In the genomic region with DNA sequence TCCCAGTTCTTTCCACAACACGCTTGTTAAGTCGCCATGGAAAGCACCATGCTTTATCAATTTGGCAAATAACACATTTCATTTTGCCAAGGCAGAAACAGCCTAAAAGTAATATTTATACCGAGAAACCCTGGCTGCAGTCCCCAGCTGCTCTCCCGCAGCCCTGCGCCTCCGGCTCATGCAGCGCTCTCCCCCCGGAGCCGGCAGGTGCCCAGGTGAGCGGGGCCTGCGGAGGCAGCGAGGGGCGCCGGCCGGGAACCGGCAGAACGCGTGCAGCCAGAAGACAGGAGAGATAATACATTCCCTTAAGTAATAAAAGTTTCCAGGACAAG, we compare ENCODE assay signal across 8 cellular contexts. TPM values are rescaled to one million over a fixed set of nuclear protein-coding genes. Genes with fewer than 3 reads are reported as not detected.
DNase-seq lines count a peak whose midpoint lies in the region; ATAC-seq and TF ChIP-seq lines count a peak whose summit lies in the region.

No MANE protein-coding gene starts in this region.

- H3K27me3 ChIP-seq in lung (ENCODE audit: control insufficient read depth, insufficient read depth): no peaks in the 10 kb centered on the region
- no peaks in the 10 kb centered on the region for H3K27me3 ChIP-seq in upper lobe of left lung

- POLR2A ChIA-PET in OCI-LY7 (lab: Charles Lee): interaction anchor here (0.6 kb wide), 1 partner anchor 765 kb away, joined by 3 read pairs; a partner anchor contains a TSS

- BruUV-seq in OCI-LY7 (replicated peaks; lab: Mats Ljungman, UMichigan): no TSS peak

- H3K9me3 ChIP-seq in OCI-LY7 (ENCODE audit: low read length) (no peaks in the 10 kb centered on the region), lung (ENCODE audit: control insufficient read depth in 2 of 2, insufficient read depth in 1 of 2, low read length in 1 of 2) (no peaks in the 10 kb centered on the region), upper lobe of left lung (no peaks in the 10 kb centered on the region)

- H3K4me3 ChIP-seq in OCI-LY7 (ENCODE audit: low read depth, low read length, poor library complexity, severe bottlenecking) (peak overlapping the region; percentile 79), lung (peak overlapping the region; percentile 71), upper lobe of left lung (peak overlapping the region; percentile 21 to 87 (median 73))

- intact Hi-C loops in OCI-LY7 (cut with micrococcal nuclease; ENCODE audit: unreplicated experiment): loop anchor here (2.0 to 10.0 kb wide), 4 partner anchors 167 to 617 kb away; no protein-coding TSS in a partner anchor

- peaks cover 65% of the 10 kb centered on the region for H3K4me1 Mint-ChIP-seq in HFFc6 (ENCODE audit: low read depth)

- 0 to 1% methylated on average over 18 of the region's 18 CpGs for WGBS in lung, 2 donors
- 0% methylated on average over 13 to 17 of the region's 18 CpGs for WGBS in upper lobe of left lung, 2 donors

- CTCF ChIA-PET in OCI-LY7 (lab: Charles Lee; ENCODE audit: unreplicated experiment): no interaction called here

- H2AFZ ChIP-seq in OCI-LY7 (ENCODE audit: low read length): peak overlapping the region; percentile 71; the same call in 1 of the 2 replicates

- TF ChIP-seq EP300 in upper lobe of left lung (IDR thresholded peaks at IDR 0.05): no peak

- H3K4me1 ChIP-seq in OCI-LY7 (ENCODE audit: insufficient read depth, low read length, poor library complexity, severe bottlenecking): peaks cover 31% of the 10 kb centered on the region
- H3K4me1 ChIP-seq in lung (ENCODE audit: control insufficient read depth in 2 of 2, insufficient read depth in 2 of 2, low read length in 2 of 2): peaks cover 0 to 12% of the 10 kb centered on the region in 2 donors
- H3K4me1 ChIP-seq in upper lobe of left lung: peaks cover 14 to 49% (median 20%) of the 10 kb centered on the region in 4 donors

- TF ChIP-seq CTCF in HFFc6 (IDR thresholded peaks at IDR 0.05) (no peak), OCI-LY7 (conservative IDR thresholded peaks at IDR 0.05; ENCODE audit: low read length) (no peak), lung (IDR thresholded peaks at IDR 0.05; ENCODE audit: control extremely low read depth, extremely low read depth) (no peak), upper lobe of left lung (IDR thresholded peaks at IDR 0.05) (no peak)

- H4K20me1 ChIP-seq in OCI-LY7 (ENCODE audit: insufficient read depth, low read length): peaks cover 23% of the 10 kb centered on the region

- H3K4me2 ChIP-seq in OCI-LY7 (ENCODE audit: low read length): peak overlapping the region; percentile 91

- peaks cover 25% of the 10 kb centered on the region; the same call in 1 of the 2 replicates for H3K79me2 ChIP-seq in OCI-LY7 (ENCODE audit: insufficient read depth, low read depth, low read length)

- H3K36me3 Mint-ChIP-seq in HFFc6 (ENCODE audit: low read depth): peaks cover 19% of the 10 kb centered on the region

- H3K27ac Mint-ChIP-seq in HFFc6: peak overlapping the region; percentile 81

- H3K27me3 Mint-ChIP-seq in HFFc6 (ENCODE audit: insufficient read depth): peaks cover 4% of the 10 kb centered on the region; the same call in 1 of the 2 replicates

- DNase-seq in HFFc6 (peak; percentile 14), OCI-LY7 (ENCODE audit: low spot score) (no peak), caudate nucleus (lab: John Stamatoyannopoulos, UW) (peak in 1 of 61 donors; percentile 50), lung (ENCODE audit: low spot score) (no peak), upper lobe of left lung (peak; percentile 30 to 89), NCI-H187 (lab: John Stamatoyannopoulos, UW) (no peak)

- TF ChIP-seq POLR2A in upper lobe of left lung (IDR thresholded peaks at IDR 0.05): peak in 1 of 4 donors; percentile 6

- peak overlapping the region; percentile 81 for H3K4me3 Mint-ChIP-seq in HFFc6

- no peak overlapping the region for H3K27ac ChIP-seq in OCI-LY7 (ENCODE audit: low read depth, low read length, poor library complexity, severe bottlenecking)
- peak overlapping the region; percentile 94 for H3K27ac ChIP-seq in caudate nucleus (ENCODE audit: low read depth, low read length)
- H3K27ac ChIP-seq in lung (ENCODE audit: low read depth in 1 of 2, low read length in 1 of 2): peak overlapping the region; percentile 96 to 97
- H3K27ac ChIP-seq in upper lobe of left lung: peak overlapping the region; percentile 94 to 99 (median 98)

- no peaks in the 10 kb centered on the region for H3K9me3 Mint-ChIP-seq in HFFc6

- H3K9me2 ChIP-seq in OCI-LY7 (ENCODE audit: insufficient read depth, low read length): no peaks in the 10 kb centered on the region

- ATAC-seq in GM18520 (IDR thresholded peaks at IDR 0.05; ENCODE audit: unreplicated experiment) (peak; percentile 2), lung (ENCODE audit: insufficient read depth, low FRiP score) (peak; percentile 1), upper lobe of left lung (ENCODE audit: low FRiP score in 2 of 2) (peak; percentile 3 to 32), HG03520 (IDR thresholded peaks at IDR 0.05; ENCODE audit: unreplicated experiment) (no peak)

- H3K36me3 ChIP-seq in OCI-LY7 (ENCODE audit: insufficient read depth, low read length) (no peaks in the 10 kb centered on the region), lung (ENCODE audit: control insufficient read depth in 2 of 2, insufficient read depth in 2 of 2, low read length in 2 of 2) (no peaks in the 10 kb centered on the region), upper lobe of left lung (peaks cover 0 to 5% (median 0%) of the 10 kb centered on the region in 4 donors)

RNA-seq across cellular contexts. Expression of a gene that starts 0.7 kb away (rescaled TPM):
- 10 to 100 TPM; 72.9 to 95.1 (median 85.0) TPM for total RNA-seq in HFFc6 (2021; fragmentation: NEBNext Ultra II Directional; extraction: Animal tissue kit (Norgen Biotek cat#: 25700))
- total RNA-seq in OCI-LY7 (2014; rRNA removed; shearing (Covaris generic)): 16.1 and 22.4 TPM in 2 replicates
- total RNA-seq in OCI-LY7 (2022): 31.8 and 38.3 TPM in 2 replicates
- 100 to 1,000 TPM in 1 of 2 donors, 10 to 100 TPM in 1; 86.1 to 243 TPM for total RNA-seq in lung
- polyA plus RNA-seq in lung: 10 to 100 TPM; 19.0 to 25.0 TPM
- total RNA-seq in upper lobe of left lung: 100 to 1,000 TPM in 4 of 6 donors, 10 to 100 TPM in 2; 90.1 to 170 (median 106) TPM

RNA-seq across cellular contexts. Expression of a gene that starts 10.5 kb away (rescaled TPM):
- 10 to 100 TPM in 1 of 6 experiments, 1 to 10 TPM in 5; 7.8 to 10.2 (median 8.6) TPM for total RNA-seq in HFFc6 (2021; fragmentation: NEBNext Ultra II Directional; extraction: Animal tissue kit (Norgen Biotek cat#: 25700))
- total RNA-seq in OCI-LY7 (2014; rRNA removed; shearing (Covaris generic)): 0.60 and 1.2 TPM in 2 replicates
- 0.50 TPM in 1 of 2 replicates, not detected in the other for total RNA-seq in OCI-LY7 (2022)
- 10 to 100 TPM in 1 of 2 donors, 1 to 10 TPM in 1; 3.7 to 10.8 TPM for total RNA-seq in lung
- 1 to 10 TPM; 2.0 to 2.4 TPM for polyA plus RNA-seq in lung
- 1 to 10 TPM; 1.2 to 5.4 (median 3.1) TPM for total RNA-seq in upper lobe of left lung

Comparison
In these comparisons a context has a peak if more than half of its experiments do, and no peak if none do; other contexts are left out.
1. DNase-seq: peak in HFFc6 (single experiment) and upper lobe of left lung (2 of 2); none in OCI-LY7 (single experiment), lung (single experiment) and NCI-H187 (0 of 2).
2. Peak in every context shown above with its lines, with median percentiles within 50 percentile points of each other: H3K4me3 ChIP-seq.